18 cellular contexts compared by ENCODE assay signal in genomic region chr16:82092711-82093110, GRCh38. TPM values are rescaled to one million over a fixed set of nuclear protein-coding genes. Genes with fewer than 3 reads are reported as not detected.
DNase-seq lines count a peak whose midpoint lies in the region; FAIRE-seq and TF ChIP-seq lines count a peak whose summit lies in the region.
"Had no signal": no experiment of that assay in that cellular context is flagged by ENCODE, and none has a peak within 500 bp of the region (broad histone marks: within the 10 kb centered on the region; RNA-seq: fewer than 3 reads in every experiment).

No MANE protein-coding gene starts in this region.

- no peaks in the 10 kb centered on the region for H3K79me2 ChIP-seq in osteoblast (ENCODE audit: insufficient read depth, low read length)

- H2AFZ ChIP-seq in osteoblast (ENCODE audit: low read length) = no peak overlapping the region

- H3K27ac ChIP-seq in epithelial cell of prostate = peak overlapping the region; percentile 45
- H3K27ac ChIP-seq in osteoblast (ENCODE audit: low read depth, low read length) = no peak overlapping the region
- H3K27ac ChIP-seq: RWPE1, SJSA1 had no signal

- H3K36me3 ChIP-seq in osteoblast (ENCODE audit: insufficient read depth, low read length) = no peaks in the 10 kb centered on the region
- H3K36me3 ChIP-seq: SJSA1 had no signal

- no peaks in the 10 kb centered on the region for H3K27me3 ChIP-seq in osteoblast (ENCODE audit: insufficient read depth, low read length)
- H3K27me3 ChIP-seq: SJSA1 had no signal

- FAIRE-seq in GM19239 (lab: Jason Lieb, UNC) = no peak

- no peaks in the 10 kb centered on the region for H3K9me3 ChIP-seq in osteoblast (ENCODE audit: low read depth, low read length)
- H3K9me3 ChIP-seq: SJSA1 had no signal

- H3K4me2 ChIP-seq in osteoblast (ENCODE audit: insufficient read depth, low read length) = no peak overlapping the region

- no peak for TF ChIP-seq CTCF in osteoblast (IDR thresholded peaks at IDR 0.05; ENCODE audit: extremely low read depth, low read depth, low read length)

- DNase-seq in EH (ENCODE audit: low read depth) = peak; percentile 23
- peak; percentile 27 for DNase-seq in M059J (ENCODE audit: low read depth)
- no peak for DNase-seq in epithelial cell of prostate (ENCODE audit: low read depth, low spot score)
- DNase-seq in osteoblast (ENCODE audit: insufficient read length, low spot score, missing footprints) = peak; percentile 23
- no peak for DNase-seq in GM19239 (ENCODE audit: insufficient read length, low spot score)
- DNase-seq in SHP77 treated with DMSO at 0.1 percent for 48 hours (lab: John Stamatoyannopoulos, UW) = no peak
- no peak for DNase-seq in foreskin melanocyte
- DNase-seq: Calu3; CD4-positive, CD25-positive, alpha-beta regulatory T cell; DMS53; Karpas-422; NCI-H1105 treated with DMSO at 0.1 percent for 48 hours; NCI-H187; NCI-H446; OCI-M1 had no signal

- no peaks in the 10 kb centered on the region for H4K20me1 ChIP-seq in osteoblast (ENCODE audit: insufficient read depth, low read length)

- H3K4me3 ChIP-seq in osteoblast (ENCODE audit: insufficient read depth, low read length) = no peak overlapping the region
- H3K4me3 ChIP-seq: SJSA1 had no signal

- peaks cover 2% of the 10 kb centered on the region for H3K4me1 ChIP-seq in osteoblast (ENCODE audit: insufficient read depth, low read length)
- H3K4me1 ChIP-seq: SJSA1 had no signal

RNA-seq across cellular contexts. Expression of gene HSD17B2, which starts 57.7 kb away (rescaled TPM):
- 16.0 and 28.0 TPM in 2 replicates for total RNA-seq in M059J (2014; rRNA removed; shearing (Covaris generic))
- total RNA-seq in osteoblast = not detected in 2 replicates
- total RNA-seq: B cell; CD4-positive, CD25-positive, alpha-beta regulatory T cell had no signal

Comparison
In these comparisons a context has a peak if more than half of its experiments do, and no peak if none do; other contexts are left out.
1. DNase-seq: peak in EH (single experiment), M059J (single experiment) and osteoblast (single experiment); none in epithelial cell of prostate (single experiment), GM19239 (single experiment), SHP77 treated with DMSO at 0.1 percent for 48 hours (single experiment) and foreskin melanocyte (single experiment).
2. RNA of gene HSD17B2, which starts 57.7 kb away (total RNA-seq): 16.0 to 28.0 TPM in M059J; not detected in osteoblast; every median in the first group is over 10 times any median in the second.